In the genomic region with DNA sequence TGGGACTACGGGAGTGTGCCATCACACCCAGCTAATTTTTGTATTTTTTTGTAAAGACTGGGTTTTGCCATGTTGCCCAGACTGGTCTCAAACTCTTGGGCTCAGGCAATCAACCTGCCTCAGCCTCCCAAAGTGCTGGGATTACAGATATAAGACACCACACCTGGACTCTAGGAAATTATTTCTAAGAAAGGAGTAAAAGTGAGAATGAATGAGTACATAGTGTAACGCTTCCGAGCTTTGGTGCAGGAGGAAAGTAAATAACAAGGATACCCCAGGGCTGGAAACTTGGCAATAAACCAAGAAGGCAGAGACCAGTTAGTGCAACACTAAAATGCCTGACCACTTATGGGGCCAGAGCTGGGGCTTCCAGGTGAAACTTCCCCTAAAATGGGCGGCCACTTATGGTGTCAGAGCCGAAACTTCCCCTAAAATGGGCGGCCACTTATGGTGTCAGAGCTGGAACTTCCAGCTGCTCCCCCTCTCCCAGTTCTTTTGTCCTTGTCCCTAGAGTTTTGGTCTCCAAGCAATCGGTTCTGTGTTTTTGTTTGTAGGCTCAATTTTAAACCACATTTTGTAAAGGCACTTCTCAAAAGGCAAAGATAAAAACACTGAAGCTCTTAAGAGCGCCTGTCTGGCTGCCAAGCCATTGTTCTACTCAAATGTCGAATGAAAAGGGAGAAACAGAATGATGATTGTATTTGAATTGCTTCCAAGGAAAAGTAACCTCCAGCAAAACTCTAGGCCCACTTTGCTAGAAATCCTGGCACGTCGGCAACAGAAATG, we compare ENCODE assay signal across 9 cellular contexts.
DNase-seq lines count a peak whose midpoint lies in the region; ATAC-seq, FAIRE-seq and TF ChIP-seq lines count a peak whose summit lies in the region.
"Had no signal": no experiment of that assay in that cellular context is flagged by ENCODE, and none has a peak within 500 bp of the region (broad histone marks: within the 10 kb centered on the region; RNA-seq: fewer than 3 reads in every experiment).

No MANE protein-coding gene starts in this region.

- H3K4me2 ChIP-seq in astrocyte (ENCODE audit: low read length) (peak overlapping the region; percentile 44), hepatocyte (peak overlapping the region; percentile 55)

- H4K20me1 ChIP-seq in astrocyte (ENCODE audit: insufficient read depth, low read length) (peaks cover 40% of the 10 kb centered on the region), hepatocyte (ENCODE audit: insufficient read depth, poor library complexity, severe bottlenecking) (no peaks in the 10 kb centered on the region)

- FAIRE-seq in astrocyte (lab: Jason Lieb, UNC) = no peak

- H3K9ac ChIP-seq in astrocyte (ENCODE audit: low read length) (peak overlapping the region; percentile 19), stomach smooth muscle (ENCODE audit: low read length in 2 of 2) (peak overlapping the region; percentile 6 to 39)

- peaks cover 58% of the 10 kb centered on the region for H3K79me2 ChIP-seq in astrocyte (ENCODE audit: insufficient read depth, low read length)
- peaks cover 71% of the 10 kb centered on the region for H3K79me2 ChIP-seq in hepatocyte

- H3K27ac ChIP-seq in astrocyte (ENCODE audit: low read depth, low read length) (peak overlapping the region; percentile 21), hepatocyte (peak overlapping the region; percentile 96), stomach smooth muscle (ENCODE audit: low read length) (peak overlapping the region; percentile 80)

- peak overlapping the region; percentile 58 for H3K27ac Mint-ChIP-seq in astrocyte (ENCODE audit: unreplicated experiment)
- H3K27ac Mint-ChIP-seq in activated T-helper 17 cell treated with anti-CD3 and anti-CD28 coated beads, Interleukin-2, amount 50 U/mL, for 72 hours = no peak overlapping the region

- no peak overlapping the region for H3K4me3 Mint-ChIP-seq in astrocyte (ENCODE audit: unreplicated experiment)
- no peak overlapping the region for H3K4me3 Mint-ChIP-seq in activated T-helper 17 cell treated with anti-CD3 and anti-CD28 coated beads, Interleukin-2, amount 50 U/mL, for 72 hours
- H3K4me3 Mint-ChIP-seq: activated T-cell treated with anti-CD3 and anti-CD28 coated beads, Interleukin-2, amount 50 U/mL, for 4 hours had no signal

- H3K36me3 ChIP-seq in astrocyte (ENCODE audit: insufficient read depth, low read length) (peaks cover 3% of the 10 kb centered on the region), hepatocyte (replicated peaks; ENCODE audit: insufficient read depth, low read depth) (no peaks in the 10 kb centered on the region), stomach smooth muscle (ENCODE audit: control insufficient read depth in 2 of 2, insufficient read depth in 2 of 2, low read length in 2 of 2) (no peaks in the 10 kb centered on the region)

- no peaks in the 10 kb centered on the region for H3K9me3 ChIP-seq in astrocyte (ENCODE audit: insufficient read depth, low read depth, low read length)
- H3K9me3 ChIP-seq in hepatocyte (ENCODE audit: low read depth) = no peaks in the 10 kb centered on the region
- H3K9me3 ChIP-seq in stomach smooth muscle (ENCODE audit: control insufficient read depth in 2 of 2, low read length in 2 of 2) = no peaks in the 10 kb centered on the region

- WGBS in hepatocyte (ENCODE audit: low lambda C conversion rate, missing lambda C conversion rate) = 58% methylated on average over 11 of the region's 11 CpGs

- H2AFZ ChIP-seq in astrocyte (ENCODE audit: low read depth, low read length) (no peak overlapping the region), hepatocyte (no peak overlapping the region)

- DNase-seq in NCI-H1105 (lab: John Stamatoyannopoulos, UW) = peak; percentile 81
- DNase-seq in astrocyte (ENCODE audit: low read depth) = peak; percentile 77
- DNase-seq in hepatocyte (ENCODE audit: low spot score) = peak; percentile 54
- no peak for DNase-seq in activated CD4-positive, alpha-beta T cell treated with anti-CD3 and anti-CD28 coated beads, Interleukin-2, amount 50 U/mL, for 4 hours
- DNase-seq: activated T-cell treated with anti-CD3 and anti-CD28 coated beads, Interleukin-2, amount 50 U/mL, for 4 hours had no signal

- ATAC-seq in SK-N-SH treated with all-trans-retinoic acid at 6 μM for 48 hours (no peak), HG02678 (IDR thresholded peaks at IDR 0.05; ENCODE audit: unreplicated experiment) (no peak)
- ATAC-seq in activated T-helper 17 cell treated with anti-CD3 and anti-CD28 coated beads, Interleukin-2, amount 50 U/mL, for 72 hours (replicated peaks) = no peak
- ATAC-seq: activated T-cell treated with anti-CD3 and anti-CD28 coated beads, Interleukin-2, amount 50 U/mL, for 4 hours had no signal

- H3K27me3 ChIP-seq in astrocyte (ENCODE audit: insufficient read depth, low read length) (no peaks in the 10 kb centered on the region), hepatocyte (no peaks in the 10 kb centered on the region), stomach smooth muscle (ENCODE audit: control insufficient read depth in 1 of 2, insufficient read depth in 2 of 2, low read length in 2 of 2) (no peaks in the 10 kb centered on the region)

- TF ChIP-seq CTCF in astrocyte (IDR thresholded peaks at IDR 0.05; ENCODE audit: insufficient read depth, low read depth, low read length) (no peak), hepatocyte (IDR thresholded peaks at IDR 0.05; ENCODE audit: poor library complexity) (no peak)

- H3K4me3 ChIP-seq in astrocyte (ENCODE audit: insufficient read depth, low read depth, low read length) = no peak overlapping the region
- H3K4me3 ChIP-seq in hepatocyte = no peak overlapping the region
- peak overlapping the region in 1 of 2 donors; percentile 15 for H3K4me3 ChIP-seq in stomach smooth muscle (ENCODE audit: low read length in 2 of 2)

- H3K27me3 Mint-ChIP-seq in astrocyte (ENCODE audit: low read depth, unreplicated experiment) = no peaks in the 10 kb centered on the region
- H3K27me3 Mint-ChIP-seq in activated T-helper 17 cell treated with anti-CD3 and anti-CD28 coated beads, Interleukin-2, amount 50 U/mL, for 72 hours = peaks cover 24% of the 10 kb centered on the region

- no peaks in the 10 kb centered on the region for H3K9me2 ChIP-seq in hepatocyte (replicated peaks; ENCODE audit: insufficient read depth)

- peaks cover 7% of the 10 kb centered on the region for H3K4me1 ChIP-seq in astrocyte (ENCODE audit: insufficient read depth, low read length)
- peaks cover 25% of the 10 kb centered on the region for H3K4me1 ChIP-seq in hepatocyte (ENCODE audit: insufficient read depth)
- peaks cover 32% of the 10 kb centered on the region for H3K4me1 ChIP-seq in stomach smooth muscle (ENCODE audit: control insufficient read depth, insufficient read depth, low read length)

- H3K4me1 Mint-ChIP-seq in astrocyte (ENCODE audit: low read depth, unreplicated experiment) = peaks cover 25% of the 10 kb centered on the region
- H3K4me1 Mint-ChIP-seq in activated T-helper 17 cell treated with anti-CD3 and anti-CD28 coated beads, Interleukin-2, amount 50 U/mL, for 72 hours = no peaks in the 10 kb centered on the region

- H3K9me3 Mint-ChIP-seq in astrocyte (ENCODE audit: unreplicated experiment) = peaks cover 6% of the 10 kb centered on the region
- no peaks in the 10 kb centered on the region for H3K9me3 Mint-ChIP-seq in activated T-helper 17 cell treated with anti-CD3 and anti-CD28 coated beads, Interleukin-2, amount 50 U/mL, for 72 hours
- H3K9me3 Mint-ChIP-seq: activated T-cell treated with anti-CD3 and anti-CD28 coated beads, Interleukin-2, amount 50 U/mL, for 4 hours had no signal

- peaks cover 35% of the 10 kb centered on the region for H3K36me3 Mint-ChIP-seq in astrocyte (ENCODE audit: low read depth, unreplicated experiment)
- H3K36me3 Mint-ChIP-seq in activated T-helper 17 cell treated with anti-CD3 and anti-CD28 coated beads, Interleukin-2, amount 50 U/mL, for 72 hours (ENCODE audit: low read depth) = no peaks in the 10 kb centered on the region

TF ChIP-seq in SK-N-SH treated with all-trans-retinoic acid at 6 μM for 48 hours, 23 proteins besides CTCF, POLR2A, EP300 and RAD21 (continues in another document):
- TF ChIP-seq ZFP3 (CRISPR knock-in tag; IDR thresholded peaks at IDR 0.05) (no peak), ARNTL (CRISPR knock-in tag; IDR thresholded peaks at IDR 0.05; ENCODE audit: borderline replicate concordance, low read depth) (no peak), TCF4 (CRISPR knock-in tag; IDR thresholded peaks at IDR 0.05; ENCODE audit: borderline replicate concordance) (no peak), ZNF565 (CRISPR knock-in tag; conservative IDR thresholded peaks at IDR 0.05; ENCODE audit: low read depth) (no peak), ZNF70 (CRISPR knock-in tag; IDR thresholded peaks at IDR 0.05) (no peak), ZNF8 (CRISPR knock-in tag; IDR thresholded peaks at IDR 0.05) (no peak), ZC3H10 (CRISPR knock-in tag; IDR thresholded peaks at IDR 0.05) (no peak), BACH2 (CRISPR knock-in tag; IDR thresholded peaks at IDR 0.05; ENCODE audit: borderline replicate concordance) (no peak), ESRRG (CRISPR knock-in tag; IDR thresholded peaks at IDR 0.05) (no peak)
- TF ChIP-seq, protein P1, sequence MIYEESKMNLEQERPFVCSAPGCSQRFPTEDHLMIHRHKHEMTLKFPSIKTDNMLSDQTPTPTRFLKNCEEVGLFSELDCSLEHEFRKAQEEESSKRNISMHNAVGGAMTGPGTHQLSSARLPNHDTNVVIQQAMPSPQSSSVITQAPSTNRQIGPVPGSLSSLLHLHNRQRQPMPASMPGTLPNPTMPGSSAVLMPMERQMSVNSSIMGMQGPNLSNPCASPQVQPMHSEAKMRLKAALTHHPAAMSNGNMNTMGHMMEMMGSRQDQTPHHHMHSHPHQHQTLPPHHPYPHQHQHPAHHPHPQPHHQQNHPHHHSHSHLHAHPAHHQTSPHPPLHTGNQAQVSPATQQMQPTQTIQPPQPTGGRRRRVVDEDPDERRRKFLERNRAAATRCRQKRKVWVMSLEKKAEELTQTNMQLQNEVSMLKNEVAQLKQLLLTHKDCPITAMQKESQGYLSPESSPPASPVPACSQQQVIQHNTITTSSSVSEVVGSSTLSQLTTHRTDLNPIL (CRISPR knock-in tag; IDR thresholded peaks at IDR 0.05; ENCODE audit: low read depth) = no peak
- TF ChIP-seq, protein P2, sequence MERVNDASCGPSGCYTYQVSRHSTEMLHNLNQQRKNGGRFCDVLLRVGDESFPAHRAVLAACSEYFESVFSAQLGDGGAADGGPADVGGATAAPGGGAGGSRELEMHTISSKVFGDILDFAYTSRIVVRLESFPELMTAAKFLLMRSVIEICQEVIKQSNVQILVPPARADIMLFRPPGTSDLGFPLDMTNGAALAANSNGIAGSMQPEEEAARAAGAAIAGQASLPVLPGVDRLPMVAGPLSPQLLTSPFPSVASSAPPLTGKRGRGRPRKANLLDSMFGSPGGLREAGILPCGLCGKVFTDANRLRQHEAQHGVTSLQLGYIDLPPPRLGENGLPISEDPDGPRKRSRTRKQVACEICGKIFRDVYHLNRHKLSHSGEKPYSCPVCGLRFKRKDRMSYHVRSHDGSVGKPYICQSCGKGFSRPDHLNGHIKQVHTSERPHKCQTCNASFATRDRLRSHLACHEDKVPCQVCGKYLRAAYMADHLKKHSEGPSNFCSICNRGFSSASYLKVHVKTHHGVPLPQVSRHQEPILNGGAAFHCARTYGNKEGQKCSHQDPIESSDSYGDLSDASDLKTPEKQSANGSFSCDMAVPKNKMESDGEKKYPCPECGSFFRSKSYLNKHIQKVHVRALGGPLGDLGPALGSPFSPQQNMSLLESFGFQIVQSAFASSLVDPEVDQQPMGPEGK (CRISPR knock-in tag; IDR thresholded peaks at IDR 0.05; ENCODE audit: borderline replicate concordance) = no peak

Comparison
In these comparisons a context has a peak if more than half of its experiments do, and no peak if none do; other contexts are left out.
1. DNase-seq: peak in NCI-H1105 (single experiment), astrocyte (single experiment) and hepatocyte (single experiment); none in activated CD4-positive, alpha-beta T cell treated with anti-CD3 and anti-CD28 coated beads, Interleukin-2, amount 50 U/mL, for 4 hours (0 of 2).
2. H3K27ac ChIP-seq: peak in every context shown above with its lines; median percentile 96 in hepatocyte; 80 in stomach smooth muscle; 21 in astrocyte.